27 cellular contexts compared by ENCODE assay signal in genomic region chr17:54864636-54865420, GRCh38. TPM values are rescaled to one million over a fixed set of nuclear protein-coding genes. Genes with fewer than 3 reads are reported as not detected.
DNase-seq lines count a peak whose midpoint lies in the region; ATAC-seq, FAIRE-seq and TF ChIP-seq lines count a peak whose summit lies in the region.
"Had no signal": no experiment of that assay in that cellular context is flagged by ENCODE, and none has a peak within 500 bp of the region (broad histone marks: within the 10 kb centered on the region; RNA-seq: fewer than 3 reads in every experiment).

No MANE protein-coding gene starts in this region.

- DNase-seq in ELF-1 (ENCODE audit: low read depth, low spot score) (peak; percentile 14), NCI-H2029 treated with DMSO at 0.1 percent for 48 hours (lab: John Stamatoyannopoulos, UW) (peak; percentile 47), K562 (ENCODE audit: extremely low read depth in 1 of 4, low spot score in 3 of 4) (peak in 2 of 4 experiments; percentile 55 to 69), nephron progenitor cell (no peak), DMS153 (lab: John Stamatoyannopoulos, UW) (no peak)
- DNase-seq: activated CD8-positive, alpha-beta T cell treated with anti-CD3 and anti-CD28 coated beads for 36 hours; anterior cingulate cortex; DMS53; hippocampal formation; KBM-7; left ventricle myocardium superior; natural killer cell; NCI-H1436 treated with DMSO at 0.1 percent for 48 hours; NCI-H526 treated with DMSO at 0.1 percent for 48 hours; ovary; right cardiac atrium; SJCRH30; spleen; T-helper 1 cell; transverse colon had no signal

- TF ChIP-seq EP300 in K562 (IDR thresholded peaks at IDR 0.05; ENCODE audit: low read length) = no peak

- no peak overlapping the region for H3K4me3 Mint-ChIP-seq in nephron progenitor cell
- H3K4me3 Mint-ChIP-seq: activated CD8-positive, alpha-beta T cell treated with anti-CD3 and anti-CD28 coated beads for 36 hours; activated naive CD8-positive, alpha-beta T cell; dendritic cell treated with granulocyte-macrophage colony-stimulating factor and Interleukin-4, amounts not matched to agents 40 ng/mL and 50 ng/mL, for 4 days; natural killer cell had no signal

- H3K27me3 Mint-ChIP-seq in nephron progenitor cell (ENCODE audit: low read depth, poor library complexity) = no peaks in the 10 kb centered on the region
- H3K27me3 Mint-ChIP-seq: dendritic cell treated with granulocyte-macrophage colony-stimulating factor and Interleukin-4, amounts not matched to agents 40 ng/mL and 50 ng/mL, for 4 days had no signal

- H3K36me3 Mint-ChIP-seq in nephron progenitor cell (ENCODE audit: low read depth) = no peaks in the 10 kb centered on the region
- H3K36me3 Mint-ChIP-seq: activated naive CD8-positive, alpha-beta T cell; natural killer cell had no signal

- H4K20me1 ChIP-seq in K562 (replicated peaks; ENCODE audit: control insufficient read depth, insufficient read depth, low read length) = no peaks in the 10 kb centered on the region
- H4K20me1 ChIP-seq: BLaER1 treated with 17β-estradiol and CSF1 and Interleukin-3, amounts not matched to agents 10 nM and 100 nM had no signal

- POLR2A ChIA-PET in K562 (lab: Yijun Ruan, JAX) = interaction anchor here (1.0 to 1.5 kb wide), 3 partner anchors 14 to 39 kb away, joined by 3 to 4 read pairs (median 3); no protein-coding TSS in a partner anchor

- no peak overlapping the region for H3K4me3 ChIP-seq in K562
- H3K4me3 ChIP-seq: BLaER1 treated with 17β-estradiol and CSF1 and Interleukin-3, amounts not matched to agents 10 nM and 100 nM; ovary; SJCRH30; spleen; transverse colon had no signal

- no TSS peak for BruUV-seq in K562 (replicated peaks; lab: Mats Ljungman, UMichigan)

- H3K9me1 ChIP-seq in K562 (ENCODE audit: control insufficient read depth, insufficient read depth, low read length) = no peaks in the 10 kb centered on the region

- peak; percentile 10; the same call in 2 of the 3 replicates for ATAC-seq in K562
- ATAC-seq in GM18511 (IDR thresholded peaks at IDR 0.05; ENCODE audit: unreplicated experiment) = no peak
- ATAC-seq in GM19328 (IDR thresholded peaks at IDR 0.05; ENCODE audit: unreplicated experiment) = no peak
- ATAC-seq: activated CD8-positive, alpha-beta T cell treated with anti-CD3 and anti-CD28 coated beads for 36 hours; HCT116; left ventricle myocardium superior; natural killer cell; right cardiac atrium had no signal

- in situ Hi-C loops in K562 (cut with MboI) = no loop called here

- H3K27ac Mint-ChIP-seq in nephron progenitor cell = peak overlapping the region; percentile 59
- H3K27ac Mint-ChIP-seq: activated CD8-positive, alpha-beta T cell treated with anti-CD3 and anti-CD28 coated beads for 36 hours; activated naive CD8-positive, alpha-beta T cell; dendritic cell treated with granulocyte-macrophage colony-stimulating factor and Interleukin-4, amounts not matched to agents 40 ng/mL and 50 ng/mL, for 4 days; natural killer cell had no signal

- peak overlapping the region; percentile 28 for H3K4me2 ChIP-seq in K562 (ENCODE audit: insufficient read depth, low read length)
- H3K4me2 ChIP-seq: BLaER1 treated with 17β-estradiol and CSF1 and Interleukin-3, amounts not matched to agents 10 nM and 100 nM had no signal

- TF ChIP-seq RAD21 in K562 (CRISPR knock-in tag; conservative IDR thresholded peaks at IDR 0.05 in 1 of 2, IDR thresholded peaks at IDR 0.05 in 1 of 2) = 0 out of 4 replicates have a peak, but pooled peaks of 1 of the 2 experiments have one; percentile 5

- H3K4me1 Mint-ChIP-seq in nephron progenitor cell = no peaks in the 10 kb centered on the region
- H3K4me1 Mint-ChIP-seq: natural killer cell had no signal

- H3K9me3 ChIP-seq in K562 (replicated peaks; ENCODE audit: control insufficient read depth, insufficient read depth, low read depth, low read length) = no peaks in the 10 kb centered on the region
- H3K9me3 ChIP-seq: BLaER1 treated with 17β-estradiol and CSF1 and Interleukin-3, amounts not matched to agents 10 nM and 100 nM; ovary; SJCRH30; spleen; transverse colon had no signal

- no peak for TF ChIP-seq POLR2A in K562 (conservative IDR thresholded peaks at IDR 0.05)

- intact Hi-C loops in K562 (cut with micrococcal nuclease) = loop anchor here (5.0 kb wide), 1 partner anchor 37 kb away; the partner anchor contains the start of gene TOM1L1

- H3K27me3 ChIP-seq in K562 (ENCODE audit: control insufficient read depth in 2 of 2, insufficient read depth in 2 of 2, low read length in 2 of 2) = no peaks in the 10 kb centered on the region
- H3K27me3 ChIP-seq: BLaER1 treated with 17β-estradiol and CSF1 and Interleukin-3, amounts not matched to agents 10 nM and 100 nM; ovary; SJCRH30; spleen; transverse colon had no signal

- peaks cover 13 to 55% of the 10 kb centered on the region in 2 experiments for H3K4me1 ChIP-seq in K562 (replicated peaks in 1 of 2; ENCODE audit: control insufficient read depth in 2 of 2, insufficient read depth in 2 of 2, low read length in 2 of 2)
- H3K4me1 ChIP-seq: BLaER1 treated with 17β-estradiol and CSF1 and Interleukin-3, amounts not matched to agents 10 nM and 100 nM; SJCRH30; spleen; transverse colon had no signal

- no peaks in the 10 kb centered on the region for H3K9me3 Mint-ChIP-seq in nephron progenitor cell
- H3K9me3 Mint-ChIP-seq: activated CD8-positive, alpha-beta T cell treated with anti-CD3 and anti-CD28 coated beads for 36 hours; dendritic cell treated with granulocyte-macrophage colony-stimulating factor and Interleukin-4, amounts not matched to agents 40 ng/mL and 50 ng/mL, for 4 days had no signal

- CTCF ChIA-PET in K562 (lab: Yijun Ruan, JAX; ENCODE audit: low intra/inter-chr PET ratio) = no interaction called here

- 22% methylated on average over 9 of the region's 9 CpGs for WGBS in K562 (ENCODE audit: insufficient coverage, low coverage, missing lambda C conversion rate)

- H2AFZ ChIP-seq in K562 (ENCODE audit: low read depth, low read length) = peak overlapping the region; percentile 78

- TF ChIP-seq CTCF in K562 (IDR thresholded peaks at IDR 0.05 in 2 of 3, conservative IDR thresholded peaks at IDR 0.05 in 1 of 3; ENCODE audit: insufficient read depth in 2 of 3, low read depth in 1 of 3, low read length in 3 of 3) = no peak
- TF ChIP-seq CTCF in nephron progenitor cell (IDR thresholded peaks at IDR 0.05) = no peak

- H3K9ac ChIP-seq in K562 (ENCODE audit: insufficient read depth in 1 of 2, low read depth in 2 of 2, low read length in 2 of 2) = 0 out of 4 replicates have a peak overlapping the region, but pooled peaks of 1 of the 2 experiments have one; percentile 14
- H3K9ac ChIP-seq: BLaER1 treated with 17β-estradiol and CSF1 and Interleukin-3, amounts not matched to agents 10 nM and 100 nM had no signal

- H3K79me2 ChIP-seq in K562 (ENCODE audit: control insufficient read depth, insufficient read depth, low read length) = no peaks in the 10 kb centered on the region

- no peaks in the 10 kb centered on the region for H3K36me3 ChIP-seq in K562 (ENCODE audit: control insufficient read depth, insufficient read depth, low read length)
- H3K36me3 ChIP-seq: BLaER1 treated with 17β-estradiol and CSF1 and Interleukin-3, amounts not matched to agents 10 nM and 100 nM; ovary; SJCRH30; spleen; transverse colon had no signal

- H3K27ac ChIP-seq in K562 (ENCODE audit: extremely low read depth, low read depth, low read length) = peak overlapping the region; percentile 52
- H3K27ac ChIP-seq: BLaER1 treated with 17β-estradiol and CSF1 and Interleukin-3, amounts not matched to agents 10 nM and 100 nM; ovary; SJCRH30; spleen; transverse colon had no signal

- FAIRE-seq in K562 (lab: Jason Lieb, UNC) = peak; percentile 23
- FAIRE-seq: TTC549 had no signal

TF ChIP-seq in K562, 482 proteins besides CTCF, POLR2A, EP300 and RAD21 (continues in another document):
- no peak for TF ChIP-seq MCM2 (IDR thresholded peaks at IDR 0.05; ENCODE audit: low read depth)
- TF ChIP-seq TEAD4 (IDR thresholded peaks at IDR 0.05; ENCODE audit: low read length) = peak; percentile 51; the same call in 1 of the 2 replicates
- no peak for TF ChIP-seq TEAD4 (CRISPR knock-in tag; IDR thresholded peaks at IDR 0.05; ENCODE audit: borderline replicate concordance)
- no peak for TF ChIP-seq CBFB (CRISPR knock-in tag; IDR thresholded peaks at IDR 0.05)
- no peak for TF ChIP-seq KDM4B (IDR thresholded peaks at IDR 0.05; ENCODE audit: borderline replicate concordance in 2 of 2, low read depth in 1 of 2)
- TF ChIP-seq SIN3B (IDR thresholded peaks at IDR 0.05; ENCODE audit: low read depth) = no peak
- peak; percentile 20; the same call in 1 of the 2 replicates for TF ChIP-seq MAFK (IDR thresholded peaks at IDR 0.05; ENCODE audit: low read length)
- no peak for TF ChIP-seq ATF4 (CRISPR knock-in tag; IDR thresholded peaks at IDR 0.05)
- TF ChIP-seq NFIC (IDR thresholded peaks at IDR 0.05) = peak; percentile 73
- no peak for TF ChIP-seq TRIM28 (IDR thresholded peaks at IDR 0.05)

RNA-seq across cellular contexts. Expression of gene TOM1L1, which starts 35.8 kb away (rescaled TPM):
- 35.7 and 74.7 TPM in 2 replicates for total RNA-seq in K562 (2011; cell fraction: chromatin; rRNA removed; ENCODE audit: low replicate concordance)
- 16.3 and 19.6 TPM in 2 replicates for total RNA-seq in K562 (2011; cell fraction: nucleolus; rRNA removed)
- total RNA-seq in K562 (2011; cell fraction: nucleoplasm; rRNA removed) = 33.9 and 45.3 TPM in 2 replicates
- total RNA-seq in K562 (2014; rRNA removed) (20.4 and 21.3 TPM in 2 replicates), K562 (2014; rRNA removed; fragmentation: Illumina TruSeq; extraction: Trizol) (42.6 and 48.3 TPM in 2 replicates), K562 (2015; rRNA removed; fragmentation: Illumina TruSeq; extraction: Trizol) (29.3 and 29.5 TPM in 2 replicates), K562 (2021) (29.2 and 29.5 TPM in 2 replicates)
- polyA plus RNA-seq in K562 (2011; rRNA removed) (49.7 and 74.3 TPM in 2 replicates), K562 (2014; fragmentation: Illumina TruSeq; extraction: Trizol) (40.0 and 45.1 TPM in 2 replicates), K562 (2014; fragmentation: Nextera tagmentation; extraction: Ambion mirVana) (10 to 100 TPM; 31.0 to 39.4 TPM), K562 (2014; rRNA removed) (28.0 and 38.4 TPM in 2 replicates)
- polyA plus RNA-seq in K562 (2011; cell fraction: cytosol; rRNA removed) = 23.3 and 25.9 TPM in 2 replicates
- polyA plus RNA-seq in K562 (2011; cell fraction: nucleus; rRNA removed) = 30.9 and 31.3 TPM in 2 replicates
- 25.0 and 41.0 TPM in 2 replicates for polyA plus RNA-seq in K562 (2012)
- 57.5 and 70.1 TPM in 2 replicates for polyA minus RNA-seq in K562 (2011; rRNA and poly(A)+ RNA removed)
- 19.7 and 24.5 TPM in 2 replicates for polyA minus RNA-seq in K562 (2011; cell fraction: cytosol; rRNA and poly(A)+ RNA removed)
- polyA minus RNA-seq in K562 (2011; cell fraction: nucleus; rRNA and poly(A)+ RNA removed) = 20.2 and 22.4 TPM in 2 replicates
- total RNA-seq: activated CD8-positive, alpha-beta T cell treated with anti-CD3 and anti-CD28 coated beads for 36 hours; natural killer cell had no signal

Comparison
In these comparisons a context has a peak if more than half of its experiments do, and no peak if none do; other contexts are left out.
1. DNase-seq: peak in ELF-1 (single experiment) and NCI-H2029 treated with DMSO at 0.1 percent for 48 hours (single experiment); none in nephron progenitor cell (single experiment) and DMS153 (single experiment).